In the genomic region with DNA sequence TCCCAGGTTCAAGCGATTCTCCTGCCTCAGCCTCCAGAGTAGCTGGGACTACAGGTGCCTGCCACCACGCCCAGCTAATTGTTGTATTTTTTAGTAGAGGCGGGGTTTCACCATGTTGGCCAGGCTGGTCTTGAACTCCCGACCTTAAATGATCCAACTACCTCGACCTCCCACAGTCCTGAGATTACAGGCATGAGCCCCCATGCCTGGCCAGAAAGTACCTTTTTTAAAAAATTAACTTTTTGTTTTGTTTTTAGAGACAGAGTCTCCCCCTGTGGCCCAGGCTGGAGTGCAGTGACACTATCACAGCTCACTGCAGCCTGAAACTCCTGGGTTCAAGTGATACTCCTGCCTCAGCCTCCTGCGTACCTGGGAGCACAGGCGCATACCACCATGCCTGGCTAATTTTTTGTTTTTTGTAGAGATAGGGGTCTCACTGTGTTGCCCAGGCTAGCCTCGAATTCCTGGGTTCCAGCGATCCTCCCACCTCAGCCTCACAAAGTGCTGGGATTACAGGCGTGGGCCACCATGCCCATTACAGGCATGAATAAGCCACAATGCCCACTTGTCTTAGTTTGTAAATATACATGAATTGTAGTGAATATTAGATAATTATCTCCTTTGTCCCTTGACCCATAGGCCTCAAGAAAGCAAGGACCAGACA, we compare ENCODE assay signal across 17 cellular contexts.
"Had no signal": no experiment of that assay in that cellular context is flagged by ENCODE, and none has a peak within 500 bp of the region (broad histone marks: within the 10 kb centered on the region; RNA-seq: fewer than 3 reads in every experiment).

No MANE protein-coding gene starts in this region.

- H3K4me1 ChIP-seq: tibial artery, vagina had no signal

- H3K4me3 Mint-ChIP-seq: activated CD4-positive, alpha-beta T cell treated with anti-CD3 and anti-CD28 coated beads, Interleukin-2, amount 10 ng/mL, durations not matched to agents 7 days and 5 days; activated T-helper 1 cell treated with anti-CD3 and anti-CD28 coated beads, Interleukin-12 subunit alpha, Interleukin-12 subunit beta, Interleukin-2, Interleukin-4 antibody, amounts not matched to agents 30 ng/mL and 10 ng/mL and 1 ng/mL, durations not matched to agents 14 hours and 24 hours and 36 hours; central memory CD8-positive, alpha-beta T cell; nephron progenitor cell had no signal

- H3K9me3 Mint-ChIP-seq: activated CD4-positive, alpha-beta T cell treated with anti-CD3 and anti-CD28 coated beads, Interleukin-2, amount 10 ng/mL, durations not matched to agents 7 days and 5 days; activated T-helper 1 cell treated with anti-CD3 and anti-CD28 coated beads, Interleukin-12 subunit alpha, Interleukin-12 subunit beta, Interleukin-2, Interleukin-4 antibody, amounts not matched to agents 30 ng/mL and 10 ng/mL and 1 ng/mL, durations not matched to agents 14 hours and 24 hours and 36 hours; central memory CD8-positive, alpha-beta T cell; nephron progenitor cell had no signal

- DNase-seq: activated CD4-positive, alpha-beta T cell treated with anti-CD3 and anti-CD28 coated beads, Interleukin-2, amount 10 ng/mL, durations not matched to agents 7 days and 5 days; activated CD8-positive, alpha-beta memory T cell treated with anti-CD3 and anti-CD28 coated beads for 24 hours; anterior cingulate cortex; brain microvascular endothelial cell; cortex of kidney; effector CD4-positive, alpha-beta T cell; foreskin fibroblast; kidney glomerular epithelial cell; left ventricle myocardium superior; mesenchymal stem cell; nephron progenitor cell; T-helper 2 cell; tibial artery had no signal

- H3K27ac ChIP-seq: brain microvascular endothelial cell, tibial artery, vagina had no signal

- ATAC-seq: left ventricle myocardium superior, sciatic nerve had no signal

- H3K27ac Mint-ChIP-seq: activated CD4-positive, alpha-beta T cell treated with anti-CD3 and anti-CD28 coated beads, Interleukin-2, amount 10 ng/mL, durations not matched to agents 7 days and 5 days; activated T-helper 1 cell treated with anti-CD3 and anti-CD28 coated beads, Interleukin-12 subunit alpha, Interleukin-12 subunit beta, Interleukin-2, Interleukin-4 antibody, amounts not matched to agents 30 ng/mL and 10 ng/mL and 1 ng/mL, durations not matched to agents 14 hours and 24 hours and 36 hours; nephron progenitor cell had no signal

- H3K27me3 ChIP-seq: brain microvascular endothelial cell, tibial artery, vagina had no signal

- H3K4me1 Mint-ChIP-seq: activated CD4-positive, alpha-beta T cell treated with anti-CD3 and anti-CD28 coated beads, Interleukin-2, amount 10 ng/mL, durations not matched to agents 7 days and 5 days; central memory CD8-positive, alpha-beta T cell; nephron progenitor cell had no signal

- H3K27me3 Mint-ChIP-seq: activated CD4-positive, alpha-beta T cell treated with anti-CD3 and anti-CD28 coated beads, Interleukin-2, amount 10 ng/mL, durations not matched to agents 7 days and 5 days; central memory CD8-positive, alpha-beta T cell had no signal
